12 cellular contexts compared by ENCODE assay signal in the genomic region with DNA sequence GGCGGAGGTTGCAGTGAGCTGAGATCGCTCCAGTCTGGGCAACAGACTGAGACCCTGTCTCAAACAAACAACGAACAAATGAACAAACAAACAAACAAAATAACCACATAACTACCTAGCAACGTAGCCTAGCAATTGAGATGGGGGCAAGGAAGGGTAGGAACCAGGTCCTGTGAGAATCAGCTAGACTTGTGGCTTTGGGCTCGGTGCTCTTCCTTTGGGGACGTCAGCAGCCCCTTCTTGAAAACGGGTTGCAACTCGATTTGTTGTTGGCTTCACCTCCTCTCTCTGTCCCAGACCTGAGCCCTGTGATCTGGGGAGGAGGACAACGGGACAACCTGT.
A peak's percentile ranks its signal among the peaks of the same experiment; 100 is the strongest.
DNase-seq lines count a peak whose midpoint lies in the region; TF ChIP-seq lines count a peak whose summit lies in the region.
"Had no signal": no experiment of that assay in that cellular context is flagged by ENCODE, and none has a peak within 500 bp of the region (broad histone marks: within the 10 kb centered on the region; RNA-seq: fewer than 3 reads in every experiment).

No MANE protein-coding gene starts in this region.

- intact Hi-C loops in adrenal gland (cut with DNase I): no loop called here
- intact Hi-C loops in stomach (cut with DNase I; ENCODE audit: low total_unique reads): no loop called here

- peaks cover 1 to 3% of the 10 kb centered on the region in 2 experiments; a peak in 2 of 4 replicates for H3K4me1 Mint-ChIP-seq in H9

- H2BK120ac ChIP-seq in H9 (ENCODE audit: low read depth, low read length, poor library complexity, severe bottlenecking): no peak overlapping the region

- no peak overlapping the region for H3K9ac ChIP-seq in H9 (ENCODE audit: extremely low read depth, insufficient read length, low read length)

- no peaks in the 10 kb centered on the region for H3K79me1 ChIP-seq in H9 (ENCODE audit: insufficient read depth, low read depth, low read length, poor library complexity, severe bottlenecking)

- H3K27ac Mint-ChIP-seq in H9: peak overlapping the region; percentile 69 to 83 (median 74); a peak in 5 of 7 replicates
- H3K27ac Mint-ChIP-seq: activated CD4-positive, alpha-beta memory T cell treated with anti-CD3 and anti-CD28 coated beads, Interleukin-2, amount 10 ng/mL, durations not matched to agents 7 days and 5 days had no signal

- H2AK5ac ChIP-seq in H9 (ENCODE audit: insufficient read length, low read length): no peak overlapping the region

- H3K27me3 ChIP-seq in H9 (ENCODE audit: insufficient read depth, low read length): no peaks in the 10 kb centered on the region
- H3K27me3 ChIP-seq in adrenal gland: no peaks in the 10 kb centered on the region
- no peaks in the 10 kb centered on the region for H3K27me3 ChIP-seq in stomach

- no peak overlapping the region for H4K5ac ChIP-seq in H9 (ENCODE audit: insufficient read length, low read depth, low read length)

- H4K20me1 ChIP-seq in H9 (ENCODE audit: control insufficient read depth, insufficient read depth, insufficient read length): no peaks in the 10 kb centered on the region

- no peak overlapping the region for H3K4me3 ChIP-seq in adrenal gland
- no peak overlapping the region for H3K4me3 ChIP-seq in stomach

- no peaks in the 10 kb centered on the region; a peak in 1 of 5 replicates for H3K9me3 Mint-ChIP-seq in H9
- H3K9me3 Mint-ChIP-seq: activated CD4-positive, alpha-beta memory T cell treated with anti-CD3 and anti-CD28 coated beads, Interleukin-2, amount 10 ng/mL, durations not matched to agents 7 days and 5 days; activated naive CD4-positive, alpha-beta T cell treated with anti-CD3 and anti-CD28 coated beads, Interleukin-2, amount 50 U/mL, for 72 hours; naive thymus-derived CD4-positive, alpha-beta T cell had no signal

- H2BK15ac ChIP-seq in H9 (ENCODE audit: low read depth, low read length): no peak overlapping the region

- no peak overlapping the region for H2BK12ac ChIP-seq in H9 (ENCODE audit: insufficient read length, low read depth, low read length)

- no peak overlapping the region for H2BK20ac ChIP-seq in H9 (ENCODE audit: low read depth, low read length, poor library complexity, severe bottlenecking)

- H2AFZ ChIP-seq in H9 (ENCODE audit: low read length): no peak overlapping the region

- no peak overlapping the region for H2BK5ac ChIP-seq in H9 (ENCODE audit: insufficient read length, low read length)

- no peak overlapping the region for H3K4ac ChIP-seq in H9 (ENCODE audit: low read depth, low read length)

- H3T11ph ChIP-seq in H9 (ENCODE audit: low read length): no peak overlapping the region

- H3K27ac ChIP-seq in H9 (ENCODE audit: insufficient read length, low read depth, low read length) (no peak overlapping the region), adrenal gland (peak overlapping the region in 4 of 5 donors; percentile 30 to 82 (median 74)), stomach (peak overlapping the region; percentile 78 to 91 (median 87))

- no peak overlapping the region for H4K91ac ChIP-seq in H9 (ENCODE audit: insufficient read length, low read depth, low read length)

- no peak overlapping the region for H3K4me2 ChIP-seq in H9 (ENCODE audit: insufficient read depth, insufficient read length, low read length)

- peaks cover 19 to 48% (median 48%) of the 10 kb centered on the region in 3 experiments for H3K36me3 Mint-ChIP-seq in H9 (ENCODE audit: insufficient read depth in 1 of 3, low read depth in 3 of 3)

- H3K9me3 ChIP-seq in H9 (ENCODE audit: control insufficient read depth, low read depth, low read length): no peaks in the 10 kb centered on the region
- no peaks in the 10 kb centered on the region for H3K9me3 ChIP-seq in adrenal gland (replicated peaks in 1 of 3)
- H3K9me3 ChIP-seq in stomach: no peaks in the 10 kb centered on the region

- WGBS in H9 (ENCODE audit: extremely low coverage, insufficient read length, low lambda C conversion rate): no CpG with 5 or more reads among the region's 9 CpGs
- 44 to 54% (median 51%) methylated on average over 8 to 9 of the region's 9 CpGs for WGBS in adrenal gland, 4 donors
- WGBS in stomach, 5 donors: 47 to 59% (median 50%) methylated on average over 9 of the region's 9 CpGs

- no peak for TF ChIP-seq CTCF in H9 (conservative IDR thresholded peaks at IDR 0.05)
- TF ChIP-seq CTCF in adrenal gland (IDR thresholded peaks at IDR 0.05): no peak
- TF ChIP-seq CTCF in stomach (IDR thresholded peaks at IDR 0.05): no peak
- TF ChIP-seq CTCF in GM10266 (IDR thresholded peaks at IDR 0.05; ENCODE audit: control insufficient read depth, insufficient read depth, low read depth, missing control alignments): no peak

- H3K4me1 ChIP-seq in H9 (ENCODE audit: insufficient read depth, low read length) (no peaks in the 10 kb centered on the region), adrenal gland (replicated peaks in 1 of 2) (peaks cover 16 to 26% of the 10 kb centered on the region in 2 donors), stomach (peaks cover 58 to 90% (median 66%) of the 10 kb centered on the region in 4 donors)

- peaks cover 0 to 6% of the 10 kb centered on the region in 2 donors for H3K36me3 ChIP-seq in adrenal gland (replicated peaks in 1 of 2)
- H3K36me3 ChIP-seq in stomach: peaks cover 27 to 45% (median 36%) of the 10 kb centered on the region in 4 donors

- no peaks in the 10 kb centered on the region for H3K79me2 ChIP-seq in H9 (ENCODE audit: insufficient read depth, low read length)

- no peak overlapping the region for H3K56ac ChIP-seq in H9 (ENCODE audit: insufficient read length, low read depth, low read length)

- no peak for TF ChIP-seq EP300 in stomach (IDR thresholded peaks at IDR 0.05)

- no peak overlapping the region for H3K4me3 Mint-ChIP-seq in H9
- H3K4me3 Mint-ChIP-seq: activated CD4-positive, alpha-beta memory T cell treated with anti-CD3 and anti-CD28 coated beads, Interleukin-2, amount 10 ng/mL, durations not matched to agents 7 days and 5 days; naive thymus-derived CD4-positive, alpha-beta T cell had no signal

- no peak overlapping the region for H3K14ac ChIP-seq in H9 (ENCODE audit: insufficient read depth, low read length)

- no peaks in the 10 kb centered on the region for H3K27me3 Mint-ChIP-seq in H9 (ENCODE audit: low read depth)
- H3K27me3 Mint-ChIP-seq: activated CD4-positive, alpha-beta memory T cell treated with anti-CD3 and anti-CD28 coated beads, Interleukin-2, amount 10 ng/mL, durations not matched to agents 7 days and 5 days; naive thymus-derived CD4-positive, alpha-beta T cell had no signal

- H3K23me2 ChIP-seq in H9 (ENCODE audit: insufficient read length, low read depth, low read length, poor library complexity, severe bottlenecking): no peaks in the 10 kb centered on the region

- no peak for TF ChIP-seq POLR2A in adrenal gland (IDR thresholded peaks at IDR 0.05)
- no peak for TF ChIP-seq POLR2A in stomach (IDR thresholded peaks at IDR 0.05)

- no peak overlapping the region for H4K8ac ChIP-seq in H9 (replicated peaks; ENCODE audit: insufficient read length, low read depth, low read length)

- H3K18ac ChIP-seq in H9 (ENCODE audit: insufficient read length, low read depth, low read length): no peak overlapping the region

- no peak for DNase-seq in H9
- DNase-seq in adrenal gland: no peak
- peak; percentile 18 for DNase-seq in medulla oblongata (ENCODE audit: extremely low spot score)
- no peak for DNase-seq in stomach
- no peak for DNase-seq in NCI-H748 treated with DMSO at 0.1 percent for 48 hours (lab: John Stamatoyannopoulos, UW)
- no peak for DNase-seq in stimulated activated naive CD4-positive, alpha-beta T cell treated with Interleukin-2 at 50 U/mL for 16 hours (lab: John Stamatoyannopoulos, UW)
- DNase-seq in DMS53 (lab: John Stamatoyannopoulos, UW): no peak
- no peak for DNase-seq in GM10266 (ENCODE audit: extremely low spot score)
- DNase-seq: activated CD4-positive, alpha-beta memory T cell treated with anti-CD3 and anti-CD28 coated beads, Interleukin-2, amount 10 ng/mL, durations not matched to agents 7 days and 5 days; naive thymus-derived CD4-positive, alpha-beta T cell; stimulated activated CD4-positive, alpha-beta T cell treated with anti-CD3 and anti-CD28 coated beads, Interleukin-4, amount 100 ng/mL, for 1 hour had no signal

- H3K23ac ChIP-seq in H9 (ENCODE audit: insufficient read length, low read depth, low read length): no peak overlapping the region
